In genomic region chr5:132764671-132765070, GRCh38 we compare ENCODE assay signal across 17 cellular contexts. TPM values are rescaled to one million over a fixed set of nuclear protein-coding genes. Genes with fewer than 3 reads are reported as not detected.
"Had no signal": no experiment of that assay in that cellular context is flagged by ENCODE, and none has a peak within 500 bp of the region (broad histone marks: within the 10 kb centered on the region; RNA-seq: fewer than 3 reads in every experiment).

No MANE protein-coding gene starts in this region.

- H3K4me3 ChIP-seq: heart right ventricle, ovary, psoas muscle, tibial artery had no signal

- H3K9me3 ChIP-seq: heart right ventricle, ovary, psoas muscle, tibial artery had no signal

- H3K27me3 ChIP-seq: heart right ventricle, ovary, tibial artery had no signal

- DNase-seq: activated B cell treated with CpG ODN at 0.5 μM for 24 hours; activated CD4-positive, alpha-beta memory T cell treated with anti-CD3 and anti-CD28 coated beads for 36 hours; activated CD4-positive, alpha-beta T cell treated with anti-CD3 and anti-CD28 coated beads for 4 hours; activated naive CD4-positive, alpha-beta T cell treated with Interleukin-2 at 50 U/mL for 16 hours; activated naive CD8-positive, alpha-beta T cell treated with anti-CD3 and anti-CD28 coated beads for 36 hours; activated T-cell treated with anti-CD3 and anti-CD28 coated beads, Interleukin-2, amount 50 U/mL, for 4 hours; left colon; natural killer cell; ovary; stimulated activated CD4-positive, alpha-beta T cell treated with anti-CD3 and anti-CD28 coated beads, Interleukin-12 subunit alpha, Interleukin-12 subunit beta, amount 100 ng/mL, for 4 hours; stimulated activated CD4-positive, alpha-beta T cell treated with anti-CD3 and anti-CD28 coated beads, Interleukin-4, amount 100 ng/mL, for 4 hours; substantia nigra; tibial artery had no signal

- ATAC-seq: activated T-cell treated with anti-CD3 and anti-CD28 coated beads, Interleukin-2, amount 50 U/mL, for 4 hours; left colon; natural killer cell; psoas muscle had no signal

- H3K27ac ChIP-seq: ovary, psoas muscle, tibial artery had no signal

RNA-seq across cellular contexts. Expression of gene CCNI2, which starts 17.4 kb away (rescaled TPM):
- total RNA-seq: fibroblast of villous mesenchyme, lung microvascular endothelial cell, psoas muscle had no signal

RNA-seq across cellular contexts. Expression of gene SOWAHA, which starts 48.4 kb away (rescaled TPM):
- total RNA-seq: activated B cell treated with CpG ODN at 0.5 μM for 24 hours; activated CD4-positive, alpha-beta memory T cell treated with anti-CD3 and anti-CD28 coated beads for 36 hours; lung microvascular endothelial cell; natural killer cell; psoas muscle had no signal
